ENCODE assay signal across 21 cellular contexts in genomic region chr1:50214764-50215163, GRCh38.
DNase-seq lines count a peak whose midpoint lies in the region; ATAC-seq and TF ChIP-seq lines count a peak whose summit lies in the region.
"Had no signal": no experiment of that assay in that cellular context is flagged by ENCODE, and none has a peak within 500 bp of the region (broad histone marks: within the 10 kb centered on the region; RNA-seq: fewer than 3 reads in every experiment).

No MANE protein-coding gene starts in this region.

- no peak overlapping the region for H3K27ac ChIP-seq in PC-3 (ENCODE audit: low read length)
- H3K27ac ChIP-seq in liver (ENCODE audit: low read depth in 1 of 2, low read length in 2 of 2): no peak overlapping the region
- H3K27ac ChIP-seq: KMS-11 had no signal

- H3K9me2 ChIP-seq in PC-3 (replicated peaks; ENCODE audit: low read length): no peaks in the 10 kb centered on the region
- H3K9me2 ChIP-seq: SK-N-SH had no signal

- H3K4me3 ChIP-seq in PC-3 (ENCODE audit: low read length) (no peak overlapping the region), liver (ENCODE audit: low read depth in 1 of 3, low read length in 3 of 3) (no peak overlapping the region)

- no peaks in the 10 kb centered on the region for H3F3A ChIP-seq in PC-3 (ENCODE audit: low read length, unreplicated experiment)

- DNase-seq in D341Med (ENCODE audit: low spot score) (peak; percentile 41), HuH-7.5 (ENCODE audit: low spot score) (peak; percentile 34), PC-3 (peak; percentile 1), T-helper 1 cell (no peak), DMS53 treated with DMSO at 0.1 percent for 48 hours (lab: John Stamatoyannopoulos, UW; ENCODE audit: unreplicated experiment) (no peak)
- DNase-seq: CD4-positive, alpha-beta T cell; COR-L47; DMS153; GDM1; H9; HFFc6; IMR-90; NCI-H1092 treated with DMSO at 0.1 percent for 48 hours; NCI-H146; NCI-H2081; NCI-H69; SIG-M5; SK-N-SH had no signal

- H3K79me2 ChIP-seq in PC-3 (ENCODE audit: low read length): no peaks in the 10 kb centered on the region

- intact Hi-C loops in PC-3 (cut with micrococcal nuclease): no loop called here

- WGBS in liver: 41% methylated on average over 7 of the region's 7 CpGs

- H2AFZ ChIP-seq in PC-3 (ENCODE audit: low read length): no peak overlapping the region

- CTCF ChIA-PET in PC-3 (lab: Charles Lee): no interaction called here

- no peak for TF ChIP-seq CTCF in PC-3 (conservative IDR thresholded peaks at IDR 0.05; ENCODE audit: low read depth, low read length)
- peak; percentile 49 for TF ChIP-seq CTCF in liver (IDR thresholded peaks at IDR 0.05; ENCODE audit: low read depth, low read length, missing input control)

- H3K9me3 ChIP-seq in PC-3 (ENCODE audit: low read length) (no peaks in the 10 kb centered on the region), liver (ENCODE audit: control insufficient read depth in 4 of 4, low read length in 3 of 4) (no peaks in the 10 kb centered on the region)
- H3K9me3 ChIP-seq: SK-N-SH had no signal

- no TSS peak for BruUV-seq in PC-3 (replicated peaks; lab: Mats Ljungman, UMichigan)

- H3K9ac ChIP-seq in PC-3 (ENCODE audit: low read length) (no peak overlapping the region), liver (ENCODE audit: low read depth in 1 of 2, low read length in 2 of 2) (no peak overlapping the region)
- H3K9ac ChIP-seq: KMS-11, SK-N-SH had no signal

- H3K36me3 ChIP-seq in PC-3 (ENCODE audit: low read depth, low read length): no peaks in the 10 kb centered on the region
- H3K36me3 ChIP-seq in liver (ENCODE audit: control insufficient read depth in 4 of 4, insufficient read depth in 3 of 4, low read depth in 1 of 4, low read length in 3 of 4): no peaks in the 10 kb centered on the region

- H3K4me1 ChIP-seq in PC-3 (ENCODE audit: insufficient read depth, low read length): no peaks in the 10 kb centered on the region
- H3K4me1 ChIP-seq in liver (ENCODE audit: control insufficient read depth in 4 of 4, insufficient read depth in 4 of 4, low read length in 3 of 4): peaks cover 0 to 18% (median 7%) of the 10 kb centered on the region in 4 donors

- ATAC-seq in PC-3: no peak
- no peak for ATAC-seq in HG03571 (IDR thresholded peaks at IDR 0.05; ENCODE audit: unreplicated experiment)

- no peaks in the 10 kb centered on the region for H4K20me1 ChIP-seq in PC-3 (ENCODE audit: low read length)

- no peak overlapping the region for H3K4me2 ChIP-seq in PC-3 (ENCODE audit: low read length)
- H3K4me2 ChIP-seq: KMS-11, SK-N-SH had no signal

- no peaks in the 10 kb centered on the region for H3K27me3 ChIP-seq in PC-3 (ENCODE audit: low read length)
- no peaks in the 10 kb centered on the region for H3K27me3 ChIP-seq in liver (ENCODE audit: control insufficient read depth in 4 of 4, insufficient read depth in 4 of 4, low read length in 3 of 4)

- POLR2A ChIA-PET in PC-3 (lab: Charles Lee; ENCODE audit: unreplicated experiment): no interaction called here

- peak; percentile 52 to 71 for TF ChIP-seq RAD21 in liver (IDR thresholded peaks at IDR 0.05)

TF ChIP-seq in liver, 16 proteins besides CTCF, POLR2A, EP300 and RAD21:
- TF ChIP-seq GABPA (IDR thresholded peaks at IDR 0.05 in 1 of 2, conservative IDR thresholded peaks at IDR 0.05 in 1 of 2) (no peak), YY1 (IDR thresholded peaks at IDR 0.05) (peak; percentile 59), TAF1 (conservative IDR thresholded peaks at IDR 0.05) (no peak), FOXA2 (IDR thresholded peaks at IDR 0.05) (peak; percentile 27), HNF4A (conservative IDR thresholded peaks at IDR 0.05) (peak; percentile 85 to 86), SP1 (IDR thresholded peaks at IDR 0.05) (peak; percentile 62), HNF4G (IDR thresholded peaks at IDR 0.05) (peak; percentile 87), REST (IDR thresholded peaks at IDR 0.05) (peak; percentile 50), NR2F2 (IDR thresholded peaks at IDR 0.05) (no peak), EGR1 (IDR thresholded peaks at IDR 0.05; ENCODE audit: low read depth in 2 of 2) (no peak), JUND (IDR thresholded peaks at IDR 0.05) (peak; percentile 25 to 43), RXRA (IDR thresholded peaks at IDR 0.05) (peak in 1 of 2 donors; percentile 68), ATF3 (IDR thresholded peaks at IDR 0.05) (peak; percentile 53), FOXA1 (IDR thresholded peaks at IDR 0.05) (no peak)
- TF ChIP-seq, protein P1, sequence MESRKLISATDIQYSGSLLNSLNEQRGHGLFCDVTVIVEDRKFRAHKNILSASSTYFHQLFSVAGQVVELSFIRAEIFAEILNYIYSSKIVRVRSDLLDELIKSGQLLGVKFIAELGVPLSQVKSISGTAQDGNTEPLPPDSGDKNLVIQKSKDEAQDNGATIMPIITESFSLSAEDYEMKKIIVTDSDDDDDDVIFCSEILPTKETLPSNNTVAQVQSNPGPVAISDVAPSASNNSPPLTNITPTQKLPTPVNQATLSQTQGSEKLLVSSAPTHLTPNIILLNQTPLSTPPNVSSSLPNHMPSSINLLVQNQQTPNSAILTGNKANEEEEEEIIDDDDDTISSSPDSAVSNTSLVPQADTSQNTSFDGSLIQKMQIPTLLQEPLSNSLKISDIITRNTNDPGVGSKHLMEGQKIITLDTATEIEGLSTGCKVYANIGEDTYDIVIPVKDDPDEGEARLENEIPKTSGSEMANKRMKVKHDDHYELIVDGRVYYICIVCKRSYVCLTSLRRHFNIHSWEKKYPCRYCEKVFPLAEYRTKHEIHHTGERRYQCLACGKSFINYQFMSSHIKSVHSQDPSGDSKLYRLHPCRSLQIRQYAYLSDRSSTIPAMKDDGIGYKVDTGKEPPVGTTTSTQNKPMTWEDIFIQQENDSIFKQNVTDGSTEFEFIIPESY (IDR thresholded peaks at IDR 0.05): peak; percentile 74
- TF ChIP-seq, protein P2, sequence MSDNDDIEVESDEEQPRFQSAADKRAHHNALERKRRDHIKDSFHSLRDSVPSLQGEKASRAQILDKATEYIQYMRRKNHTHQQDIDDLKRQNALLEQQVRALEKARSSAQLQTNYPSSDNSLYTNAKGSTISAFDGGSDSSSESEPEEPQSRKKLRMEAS (IDR thresholded peaks at IDR 0.05): peak; percentile 43

Comparison
In these comparisons a context has a peak if more than half of its experiments do, and no peak if none do; other contexts are left out.
1. DNase-seq: peak in D341Med (single experiment), HuH-7.5 (single experiment) and PC-3 (single experiment); none in T-helper 1 cell (0 of 5) and DMS53 treated with DMSO at 0.1 percent for 48 hours (single experiment).